31 cellular contexts compared by ENCODE assay signal in genomic region chr2:167336213-167336612, GRCh38. TPM values are rescaled to one million over a fixed set of nuclear protein-coding genes. Genes with fewer than 3 reads are reported as not detected.
"Had no signal": no experiment of that assay in that cellular context is flagged by ENCODE, and none has a peak within 500 bp of the region (broad histone marks: within the 10 kb centered on the region; RNA-seq: fewer than 3 reads in every experiment).

No MANE protein-coding gene starts in this region.

- H3K4me1 ChIP-seq: adrenal gland, SJSA1 had no signal

- H3K36me3 Mint-ChIP-seq: activated naive CD4-positive, alpha-beta T cell treated with anti-CD3 and anti-CD28 coated beads, Interleukin-2, amount 50 U/mL, for 72 hours had no signal

- H3K4me3 Mint-ChIP-seq: activated CD4-positive, alpha-beta T cell treated with anti-CD3 and anti-CD28 coated beads for 36 hours; activated CD4-positive, alpha-beta T cell treated with anti-CD3 and anti-CD28 coated beads, Interleukin-2, amount 10 ng/mL, durations not matched to agents 7 days and 5 days; activated CD8-positive, alpha-beta T cell treated with anti-CD3 and anti-CD28 coated beads, Interleukin-2, amount 10 ng/mL, durations not matched to agents 7 days and 5 days; activated naive CD4-positive, alpha-beta T cell treated with anti-CD3 and anti-CD28 coated beads for 36 hours; activated T-cell treated with anti-CD3 and anti-CD28 coated beads, Interleukin-2, amount 50 U/mL, for 24 hours; T-helper 1 cell treated with Interleukin-12 subunit alpha and Interleukin-12 subunit beta and Interleukin-4 antibody, amounts not matched to agents 30 μg/mL and 1 μg/mL, for 36 hours; T-helper 2 cell treated with Interferon-gamma antibody and Interleukin-4, amounts not matched to agents 5 μg/mL and 100 μg/mL, for 36 hours had no signal

- H3K9me3 ChIP-seq: adrenal gland, MG63, Peyer's patch, SJSA1, SK-N-SH had no signal

- H3K9me3 Mint-ChIP-seq: activated CD4-positive, alpha-beta T cell treated with anti-CD3 and anti-CD28 coated beads, Interleukin-2, amount 10 ng/mL, durations not matched to agents 7 days and 5 days; activated naive CD4-positive, alpha-beta T cell treated with anti-CD3 and anti-CD28 coated beads for 36 hours; activated naive CD4-positive, alpha-beta T cell treated with anti-CD3 and anti-CD28 coated beads, Interleukin-2, amount 50 U/mL, for 72 hours; activated T-cell treated with anti-CD3 and anti-CD28 coated beads, Interleukin-2, amount 50 U/mL, for 24 hours; activated T-helper 2 cell treated with anti-CD3 and anti-CD28 coated beads, Interferon-gamma antibody, Interleukin-2, Interleukin-4, amounts not matched to agents 10 μg/mL and 5 μg/mL and 100 μg/mL, durations not matched to agents 14 hours and 24 hours and 36 hours; T-helper 1 cell treated with Interleukin-12 subunit alpha and Interleukin-12 subunit beta and Interleukin-4 antibody, amounts not matched to agents 30 μg/mL and 1 μg/mL, for 36 hours; T-helper 2 cell treated with Interferon-gamma antibody and Interleukin-4, amounts not matched to agents 5 μg/mL and 100 μg/mL, for 36 hours had no signal

- H3K9ac ChIP-seq: SK-N-SH had no signal

- H3K4me3 ChIP-seq: adrenal gland, MG63, Peyer's patch, SJSA1 had no signal

- H3K27me3 ChIP-seq: adrenal gland, brain microvascular endothelial cell, MG63, Peyer's patch, SJSA1 had no signal

- H3K27ac ChIP-seq: adrenal gland, brain microvascular endothelial cell, Peyer's patch, SJSA1 had no signal

- H3K27me3 Mint-ChIP-seq: activated CD4-positive, alpha-beta T cell treated with anti-CD3 and anti-CD28 coated beads, Interleukin-2, amount 10 ng/mL, durations not matched to agents 7 days and 5 days had no signal

- ATAC-seq: activated CD4-positive, alpha-beta T cell treated with anti-CD3 and anti-CD28 coated beads for 36 hours; activated CD4-positive, CD25-positive, alpha-beta regulatory T cell treated with anti-CD3 and anti-CD28 coated beads, Interleukin-2, amount 50 U/mL, for 24 hours; activated CD8-positive, alpha-beta T cell treated with anti-CD3 and anti-CD28 coated beads, Interleukin-2, amount 10 ng/mL, durations not matched to agents 7 days and 5 days; activated naive CD4-positive, alpha-beta T cell treated with anti-CD3 and anti-CD28 coated beads, Interleukin-2, amount 50 U/mL, for 72 hours had no signal

- H3K4me1 Mint-ChIP-seq: activated CD4-positive, alpha-beta T cell treated with anti-CD3 and anti-CD28 coated beads for 36 hours; activated CD4-positive, alpha-beta T cell treated with anti-CD3 and anti-CD28 coated beads, Interleukin-2, amount 10 ng/mL, durations not matched to agents 7 days and 5 days had no signal

- H3K27ac Mint-ChIP-seq: activated CD4-positive, alpha-beta T cell treated with anti-CD3 and anti-CD28 coated beads for 36 hours; activated CD4-positive, alpha-beta T cell treated with anti-CD3 and anti-CD28 coated beads, Interleukin-2, amount 10 ng/mL, durations not matched to agents 7 days and 5 days; activated CD8-positive, alpha-beta T cell treated with anti-CD3 and anti-CD28 coated beads, Interleukin-2, amount 10 ng/mL, durations not matched to agents 7 days and 5 days; activated naive CD4-positive, alpha-beta T cell treated with anti-CD3 and anti-CD28 coated beads for 36 hours; activated naive CD4-positive, alpha-beta T cell treated with anti-CD3 and anti-CD28 coated beads, Interleukin-2, amount 50 U/mL, for 72 hours; activated T-cell treated with anti-CD3 and anti-CD28 coated beads, Interleukin-2, amount 50 U/mL, for 24 hours; activated T-helper 2 cell treated with anti-CD3 and anti-CD28 coated beads, Interferon-gamma antibody, Interleukin-2, Interleukin-4, amounts not matched to agents 10 μg/mL and 5 μg/mL and 100 μg/mL, durations not matched to agents 14 hours and 24 hours and 36 hours; T-helper 1 cell treated with Interleukin-12 subunit alpha and Interleukin-12 subunit beta and Interleukin-4 antibody, amounts not matched to agents 30 μg/mL and 1 μg/mL, for 36 hours; T-helper 2 cell treated with Interferon-gamma antibody and Interleukin-4, amounts not matched to agents 5 μg/mL and 100 μg/mL, for 36 hours had no signal

- H3K36me3 ChIP-seq: adrenal gland, brain microvascular endothelial cell, MG63, Peyer's patch, SJSA1 had no signal

- DNase-seq: activated CD4-positive, alpha-beta T cell treated with anti-CD3 and anti-CD28 coated beads for 36 hours; activated CD4-positive, alpha-beta T cell treated with anti-CD3 and anti-CD28 coated beads, Interleukin-2, amount 10 ng/mL, durations not matched to agents 7 days and 5 days; activated CD4-positive, alpha-beta T cell treated with anti-CD3 and anti-CD28 coated beads, Interleukin-2, amount 50 U/mL, for 48 hours; activated CD8-positive, alpha-beta T cell treated with anti-CD3 and anti-CD28 coated beads, Interleukin-2, amount 10 ng/mL, durations not matched to agents 7 days and 5 days; activated gamma-delta T cell treated with Interleukin-2 at 50 U/mL for 16 hours; activated naive CD4-positive, alpha-beta T cell treated with anti-CD3 and anti-CD28 coated beads for 36 hours; activated T-cell treated with anti-CD3 and anti-CD28 coated beads, Interleukin-2, amount 50 U/mL, for 24 hours; adrenal gland; central memory CD4-positive, alpha-beta T cell; Kasumi-1; KG1; MG63; NCI-H1048; NCI-H1436; NCI-H1694; NCI-H2029; NCI-H2171 treated with DMSO at 0.1 percent for 48 hours; NCI-H345; NCI-H526; NCI-H774; Peyer's patch; RPMI8226; SHP77 treated with DMSO at 0.1 percent for 48 hours; SK-N-SH had no signal

RNA-seq across cellular contexts. Expression of gene B3GALT1, which starts 43.4 kb away (rescaled TPM):
- total RNA-seq: activated CD4-positive, alpha-beta T cell treated with anti-CD3 and anti-CD28 coated beads, Interleukin-2, amount 10 ng/mL, durations not matched to agents 7 days and 5 days; activated CD8-positive, alpha-beta T cell treated with anti-CD3 and anti-CD28 coated beads, Interleukin-2, amount 10 ng/mL, durations not matched to agents 7 days and 5 days; activated naive CD4-positive, alpha-beta T cell treated with anti-CD3 and anti-CD28 coated beads for 36 hours; activated T-helper 2 cell treated with anti-CD3 and anti-CD28 coated beads, Interferon-gamma antibody, Interleukin-2, Interleukin-4, amounts not matched to agents 10 μg/mL and 5 μg/mL and 100 μg/mL, durations not matched to agents 14 hours and 24 hours and 36 hours; SJSA1 had no signal
